In the genomic region with DNA sequence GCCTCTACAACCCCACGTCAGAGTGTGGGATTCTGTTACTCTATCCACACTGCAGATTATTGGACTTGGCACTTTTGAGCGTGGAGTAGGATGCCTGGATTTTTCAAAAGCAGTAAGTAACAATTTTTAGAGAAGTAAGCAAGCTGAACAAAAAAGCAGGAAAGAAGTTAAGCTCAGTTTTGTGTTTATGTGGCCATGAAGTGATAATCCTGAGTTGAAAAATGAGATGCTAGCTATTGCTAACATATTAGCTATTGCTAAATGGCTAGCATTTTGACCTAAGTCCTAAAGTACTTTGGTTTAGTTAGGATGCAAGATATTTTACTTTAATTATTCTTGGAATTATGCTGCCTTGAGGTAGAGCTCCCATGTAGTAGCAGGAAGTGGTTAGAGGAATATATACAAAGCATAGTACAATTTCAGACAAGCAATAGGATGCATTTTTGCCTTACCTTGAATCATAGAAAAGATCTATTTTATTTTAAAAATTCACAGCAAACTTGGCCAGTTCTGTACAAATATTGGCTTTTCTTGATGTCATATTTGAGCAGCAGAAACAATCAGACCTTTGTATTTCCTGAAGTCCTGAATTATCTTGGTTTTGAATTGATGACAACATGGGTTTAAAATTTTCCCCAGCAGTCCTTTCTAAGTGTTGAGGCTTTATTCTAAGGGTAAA, we compare ENCODE assay signal across 1 cellular context.
TF ChIP-seq lines count a peak whose summit lies in the region.

No MANE protein-coding gene starts in this region.

TF ChIP-seq in HepG2, 621 proteins besides CTCF, POLR2A, EP300 and RAD21 (continued from another document):
- TF ChIP-seq NCOR1 (IDR thresholded peaks at IDR 0.05; ENCODE audit: borderline replicate concordance, low read length) (peak; percentile 29; the same call in 1 of the 2 replicates), RBM22 (optimal IDR thresholded peaks at IDR 0.05; ENCODE audit: low read length) (peak; percentile 58), ASH2L (IDR thresholded peaks at IDR 0.05; ENCODE audit: insufficient read length, low read depth, low read length) (peak; percentile 70), NCOA2 (CRISPR knock-in tag; IDR thresholded peaks at IDR 0.05) (peak; percentile 36; the same call in 1 of the 2 replicates)
